Comparison of ENCODE assay signal across 16 cellular contexts in the genomic region with DNA sequence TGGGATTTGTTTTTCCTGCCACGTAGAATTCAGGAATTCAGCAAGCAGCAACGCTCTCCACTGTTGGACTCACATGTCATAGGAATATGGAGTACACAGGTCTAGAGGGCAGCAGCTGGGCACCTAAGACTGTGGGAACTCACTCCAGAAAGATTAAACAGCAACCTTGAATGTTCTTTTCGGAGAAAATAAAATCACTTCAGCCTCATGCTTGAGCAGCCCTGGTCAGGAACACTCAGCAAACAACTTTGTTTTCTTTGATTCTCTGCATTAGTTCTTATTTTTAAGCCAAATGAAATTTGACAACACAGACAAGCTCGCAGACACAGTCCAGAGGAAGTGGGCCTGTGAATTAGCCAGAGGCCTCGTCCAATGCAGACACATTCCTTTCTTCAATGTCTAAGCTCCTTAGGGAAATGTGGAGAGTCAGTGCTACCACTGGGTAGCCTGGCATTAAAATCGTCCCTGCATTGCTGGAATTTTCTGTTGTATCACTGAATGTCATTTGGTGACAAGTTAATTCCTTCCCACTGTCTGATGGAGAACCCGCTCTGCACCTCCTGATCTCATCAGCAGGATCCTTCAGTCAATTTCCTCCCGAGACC.
DNase-seq lines count a peak whose midpoint lies in the region; ATAC-seq, FAIRE-seq and TF ChIP-seq lines count a peak whose summit lies in the region.
"Had no signal": no experiment of that assay in that cellular context is flagged by ENCODE, and none has a peak within 500 bp of the region (broad histone marks: within the 10 kb centered on the region; RNA-seq: fewer than 3 reads in every experiment).

No MANE protein-coding gene starts in this region.

- H3K36me3 ChIP-seq in BLaER1, result no peaks in the 10 kb centered on the region

- H3K4me3 ChIP-seq in BLaER1, result no peak overlapping the region

- H3K27me3 Mint-ChIP-seq in osteocyte (ENCODE audit: unreplicated experiment), result no peaks in the 10 kb centered on the region

- no peak overlapping the region for H3K27ac ChIP-seq in BLaER1

- no peak for TF ChIP-seq CTCF in osteocyte (IDR thresholded peaks at IDR 0.05)

- H4K20me1 ChIP-seq in BLaER1, result peaks cover 100% of the 10 kb centered on the region

- H3K4me3 Mint-ChIP-seq in osteocyte (ENCODE audit: unreplicated experiment), result no peak overlapping the region
- H3K4me3 Mint-ChIP-seq: central memory CD8-positive, alpha-beta T cell had no signal

- no peak for FAIRE-seq in RCC 7860 (lab: Jason Lieb, UNC)
- FAIRE-seq: endometrium had no signal

- H3K4me1 ChIP-seq in BLaER1, result peaks cover 13% of the 10 kb centered on the region

- peaks cover 64% of the 10 kb centered on the region for H3K4me1 Mint-ChIP-seq in osteocyte (ENCODE audit: unreplicated experiment)
- H3K4me1 Mint-ChIP-seq: central memory CD8-positive, alpha-beta T cell had no signal

- H3K9me3 ChIP-seq in BLaER1, result peaks cover 5% of the 10 kb centered on the region; the same call in 1 of the 2 replicates

- peak overlapping the region; percentile 90 for H3K27ac Mint-ChIP-seq in osteocyte (ENCODE audit: unreplicated experiment)

- H3K9me3 Mint-ChIP-seq in osteocyte (ENCODE audit: unreplicated experiment), result no peaks in the 10 kb centered on the region
- H3K9me3 Mint-ChIP-seq: central memory CD8-positive, alpha-beta T cell had no signal

- H3K4me2 ChIP-seq in BLaER1, result peak overlapping the region; percentile 20

- peak; percentile 80 for ATAC-seq in SK-N-SH treated with all-trans-retinoic acid at 6 μM for 48 hours
- ATAC-seq: stimulated activated naive CD8-positive, alpha-beta T cell treated with anti-CD3 and anti-CD28 coated beads, Interleukin-15, Interleukin-2, amounts not matched to agents 100 U/mL and 50 U/mL, for 24 hours had no signal

- DNase-seq in epidermal melanocyte (ENCODE audit: insufficient read length, low spot score) (peak; percentile 50), osteocyte (ENCODE audit: extremely low spot score, unreplicated experiment) (no peak), nucleus accumbens (lab: John Stamatoyannopoulos, UW) (no peak), RCC 7860 (ENCODE audit: low spot score) (no peak), SW 1271 (lab: John Stamatoyannopoulos, UW) (no peak), NCI-H2107 (lab: John Stamatoyannopoulos, UW) (no peak)
- DNase-seq: activated naive CD4-positive, alpha-beta T cell treated with anti-CD3 and anti-CD28 coated beads, Interleukin-2, amount 50 U/mL, for 16 hours; NCI-H1436; NCI-H2227 treated with DMSO at 0.1 percent for 48 hours; NK-92 treated with Interleukin-12 subunit alpha and Interleukin-12 subunit beta, amount 100 ng/mL, for 24 hours; occipital lobe; stimulated activated naive CD8-positive, alpha-beta T cell treated with anti-CD3 and anti-CD28 coated beads, Interleukin-15, Interleukin-2, amounts not matched to agents 100 U/mL and 50 U/mL, for 24 hours had no signal

- peaks cover 100% of the 10 kb centered on the region for H3K27me3 ChIP-seq in BLaER1

- H3K36me3 Mint-ChIP-seq in osteocyte (ENCODE audit: unreplicated experiment), result peaks cover 2% of the 10 kb centered on the region

- no peak overlapping the region for H3K9ac ChIP-seq in BLaER1

TF ChIP-seq in SK-N-SH treated with all-trans-retinoic acid at 6 μM for 48 hours, 23 proteins besides CTCF, POLR2A, EP300 and RAD21:
- TF ChIP-seq, protein P1, sequence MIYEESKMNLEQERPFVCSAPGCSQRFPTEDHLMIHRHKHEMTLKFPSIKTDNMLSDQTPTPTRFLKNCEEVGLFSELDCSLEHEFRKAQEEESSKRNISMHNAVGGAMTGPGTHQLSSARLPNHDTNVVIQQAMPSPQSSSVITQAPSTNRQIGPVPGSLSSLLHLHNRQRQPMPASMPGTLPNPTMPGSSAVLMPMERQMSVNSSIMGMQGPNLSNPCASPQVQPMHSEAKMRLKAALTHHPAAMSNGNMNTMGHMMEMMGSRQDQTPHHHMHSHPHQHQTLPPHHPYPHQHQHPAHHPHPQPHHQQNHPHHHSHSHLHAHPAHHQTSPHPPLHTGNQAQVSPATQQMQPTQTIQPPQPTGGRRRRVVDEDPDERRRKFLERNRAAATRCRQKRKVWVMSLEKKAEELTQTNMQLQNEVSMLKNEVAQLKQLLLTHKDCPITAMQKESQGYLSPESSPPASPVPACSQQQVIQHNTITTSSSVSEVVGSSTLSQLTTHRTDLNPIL (CRISPR knock-in tag; IDR thresholded peaks at IDR 0.05; ENCODE audit: low read depth), result no peak
- TF ChIP-seq ISL1 (CRISPR knock-in tag; IDR thresholded peaks at IDR 0.05), result peak; percentile 56; the same call in 1 of the 2 replicates
TF ChIP-seq in SK-N-SH treated with all-trans-retinoic acid at 6 μM for 48 hours: peak in this region for 1.
